ENCODE assay signal across 8 cellular contexts in the genomic region with DNA sequence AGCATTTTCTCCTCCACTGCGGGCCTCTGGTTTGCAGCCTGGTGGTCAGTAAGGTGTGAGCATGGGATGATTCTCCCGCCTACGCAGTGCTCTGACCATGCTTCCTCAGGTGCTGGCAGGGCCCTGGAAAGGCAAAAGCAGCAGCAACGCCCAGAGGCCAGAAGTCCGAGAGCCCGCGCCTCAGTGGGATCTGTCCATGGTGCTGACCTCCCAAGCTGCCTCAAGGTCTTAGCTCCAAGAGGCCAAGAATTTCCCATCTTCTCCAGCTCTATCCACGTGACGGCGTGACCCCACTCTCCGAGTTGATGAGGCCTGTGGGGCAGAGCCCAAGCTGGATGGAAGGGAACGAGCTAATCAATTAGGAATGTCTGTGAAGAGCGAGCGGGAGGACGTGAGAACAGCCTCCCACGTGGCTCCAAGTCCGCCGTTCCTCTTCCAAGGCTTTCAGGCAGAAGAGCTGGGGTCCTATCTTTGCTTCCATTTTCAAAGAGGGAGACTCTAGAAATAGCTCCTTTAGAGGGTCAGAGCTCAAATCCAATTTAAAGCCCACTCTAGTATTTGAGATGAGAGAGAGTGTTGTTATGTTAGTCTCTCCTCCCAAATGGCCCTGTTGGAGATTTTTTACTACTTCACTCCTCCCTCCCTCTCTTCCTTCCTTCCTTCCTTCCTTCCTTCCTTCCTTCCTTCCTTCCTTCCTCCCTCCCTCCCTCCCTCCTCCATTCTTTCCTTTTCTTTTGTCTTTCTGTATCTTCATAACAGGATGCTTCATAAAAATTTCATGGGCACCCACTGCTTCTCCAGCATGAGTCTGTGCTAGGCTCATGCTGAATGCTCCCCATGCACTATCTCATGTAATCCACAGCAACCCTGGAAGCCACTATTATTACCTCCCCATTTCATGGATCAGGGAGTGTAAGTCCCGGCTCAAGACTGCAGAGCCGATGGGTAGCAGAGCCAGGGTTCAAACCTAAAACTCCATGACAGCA.
DNase-seq lines count a peak whose midpoint lies in the region; ATAC-seq and TF ChIP-seq lines count a peak whose summit lies in the region.

No MANE protein-coding gene starts in this region.

- no peaks in the 10 kb centered on the region for H3K9me3 ChIP-seq in cardiac muscle cell (ENCODE audit: low read depth)

- H3K4me1 ChIP-seq in cardiac muscle cell (ENCODE audit: low read depth), result no peaks in the 10 kb centered on the region

- no peak for ATAC-seq in activated CD4-positive, CD25-positive, alpha-beta regulatory T cell treated with anti-CD3 and anti-CD28 coated beads, Interleukin-2, amount 50 U/mL, for 24 hours
- no peak for ATAC-seq in GM21447 (IDR thresholded peaks at IDR 0.05; ENCODE audit: unreplicated experiment)

- peak; percentile 32 for DNase-seq in activated CD4-positive, CD25-positive, alpha-beta regulatory T cell treated with anti-CD3 and anti-CD28 coated beads, Interleukin-2, amount 50 U/mL, for 72 hours
- DNase-seq in RPMI8226 (peak; percentile 78), cardiac muscle cell (ENCODE audit: low read depth in 1 of 2, low spot score in 1 of 2) (peak; percentile 69 to 93), dorsolateral prefrontal cortex (no peak), NCI-H146 (lab: John Stamatoyannopoulos, UW) (no peak)
- peak; percentile 8 to 13 for DNase-seq in stimulated activated CD4-positive, alpha-beta T cell treated with anti-CD3 and anti-CD28 coated beads, Interleukin-2, amount 100 ng/mL, for 48 hours

- no peak overlapping the region for H3K4me3 ChIP-seq in cardiac muscle cell
- no peak overlapping the region for H3K4me3 ChIP-seq in dorsolateral prefrontal cortex

- no peak overlapping the region for H3K27ac ChIP-seq in cardiac muscle cell
- no peak overlapping the region for H3K27ac ChIP-seq in dorsolateral prefrontal cortex

- no peak for TF ChIP-seq CTCF in cardiac muscle cell (IDR thresholded peaks at IDR 0.05; ENCODE audit: low read depth, low read length)
- no peak for TF ChIP-seq CTCF in dorsolateral prefrontal cortex (IDR thresholded peaks at IDR 0.05 in 54 of 56, conservative IDR thresholded peaks at IDR 0.05 in 2 of 56; ENCODE audit: low read depth in 1 of 56, partially characterized antibody in 56 of 56)

- H3K27me3 ChIP-seq in cardiac muscle cell, result peaks cover 6% of the 10 kb centered on the region
- H3K27me3 ChIP-seq in dorsolateral prefrontal cortex, result peaks cover 0 to 20% (median 0%) of the 10 kb centered on the region in 45 donors

- H3K36me3 ChIP-seq in cardiac muscle cell, result no peaks in the 10 kb centered on the region

- intact Hi-C loops in dorsolateral prefrontal cortex (cut with DNase I), result no loop called here

Comparison
In these comparisons a context has a peak if more than half of its experiments do, and no peak if none do; other contexts are left out.
1. DNase-seq: peak in activated CD4-positive, CD25-positive, alpha-beta regulatory T cell treated with anti-CD3 and anti-CD28 coated beads, Interleukin-2, amount 50 U/mL, for 72 hours (single experiment), RPMI8226 (single experiment), cardiac muscle cell (2 of 2) and stimulated activated CD4-positive, alpha-beta T cell treated with anti-CD3 and anti-CD28 coated beads, Interleukin-2, amount 100 ng/mL, for 48 hours (2 of 2); none in dorsolateral prefrontal cortex (0 of 10) and NCI-H146 (single experiment).